Comparison of ENCODE assay signal across 1 cellular context in the genomic region with DNA sequence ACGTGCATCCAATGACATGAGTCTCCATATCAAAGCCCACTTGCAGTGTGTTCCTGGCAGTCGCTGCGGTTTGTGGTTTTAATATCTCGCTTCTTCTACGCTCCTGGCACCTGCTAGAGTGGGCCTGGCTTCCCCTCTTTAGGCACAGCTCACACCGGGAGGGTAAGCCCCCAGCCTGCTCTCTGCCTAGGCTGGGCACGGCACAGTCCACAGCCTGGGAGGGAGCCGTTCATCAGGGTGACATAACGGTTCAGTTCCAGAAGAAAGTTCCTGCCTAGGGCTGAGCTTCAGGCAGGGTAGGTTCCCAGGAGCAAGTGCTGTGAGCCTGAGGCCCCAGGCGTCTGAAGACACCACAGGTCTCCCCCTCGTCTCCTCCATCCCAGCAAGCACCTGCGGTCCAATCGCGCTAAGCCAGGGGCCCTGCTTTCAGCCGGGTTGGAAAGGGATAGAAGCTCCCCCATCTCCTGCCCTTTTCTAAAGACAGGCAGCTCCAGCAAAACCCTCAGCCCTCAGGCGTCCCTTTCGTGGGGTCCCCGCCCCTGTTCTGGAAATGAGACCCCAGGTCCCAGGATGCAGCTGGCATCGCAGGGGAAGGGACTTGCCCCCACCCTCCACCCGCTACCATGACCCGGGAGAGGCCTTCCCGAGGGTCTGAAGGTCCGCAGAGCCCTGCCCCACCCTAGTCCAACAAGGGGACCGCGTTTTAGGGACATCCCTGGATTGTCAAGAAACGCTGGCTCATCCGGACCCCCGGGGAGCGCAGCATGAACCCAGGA.
TF ChIP-seq lines count a peak whose summit lies in the region.

No MANE protein-coding gene starts in this region.

TF ChIP-seq in HepG2, 621 proteins besides CTCF, POLR2A, EP300 and RAD21 (continued from another document):
- TF ChIP-seq, protein P1, sequence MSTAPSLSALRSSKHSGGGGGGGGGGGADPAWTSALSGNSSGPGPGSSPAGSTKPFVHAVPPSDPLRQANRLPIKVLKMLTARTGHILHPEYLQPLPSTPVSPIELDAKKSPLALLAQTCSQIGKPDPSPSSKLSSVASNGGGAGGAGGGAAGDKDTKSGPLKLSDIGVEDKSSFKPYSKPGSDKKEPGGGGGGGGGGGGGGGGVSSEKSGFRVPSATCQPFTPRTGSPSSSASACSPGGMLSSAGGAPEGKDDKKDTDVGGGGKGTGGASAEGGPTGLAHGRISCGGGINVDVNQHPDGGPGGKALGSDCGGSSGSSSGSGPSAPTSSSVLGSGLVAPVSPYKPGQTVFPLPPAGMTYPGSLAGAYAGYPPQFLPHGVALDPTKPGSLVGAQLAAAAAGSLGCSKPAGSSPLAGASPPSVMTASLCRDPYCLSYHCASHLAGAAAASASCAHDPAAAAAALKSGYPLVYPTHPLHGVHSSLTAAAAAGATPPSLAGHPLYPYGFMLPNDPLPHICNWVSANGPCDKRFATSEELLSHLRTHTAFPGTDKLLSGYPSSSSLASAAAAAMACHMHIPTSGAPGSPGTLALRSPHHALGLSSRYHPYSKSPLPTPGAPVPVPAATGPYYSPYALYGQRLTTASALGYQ (CRISPR knock-in tag; IDR thresholded peaks at IDR 0.05) = no peak
- no peak for TF ChIP-seq DMAP1 (CRISPR knock-in tag; IDR thresholded peaks at IDR 0.05)
- TF ChIP-seq, protein P2, sequence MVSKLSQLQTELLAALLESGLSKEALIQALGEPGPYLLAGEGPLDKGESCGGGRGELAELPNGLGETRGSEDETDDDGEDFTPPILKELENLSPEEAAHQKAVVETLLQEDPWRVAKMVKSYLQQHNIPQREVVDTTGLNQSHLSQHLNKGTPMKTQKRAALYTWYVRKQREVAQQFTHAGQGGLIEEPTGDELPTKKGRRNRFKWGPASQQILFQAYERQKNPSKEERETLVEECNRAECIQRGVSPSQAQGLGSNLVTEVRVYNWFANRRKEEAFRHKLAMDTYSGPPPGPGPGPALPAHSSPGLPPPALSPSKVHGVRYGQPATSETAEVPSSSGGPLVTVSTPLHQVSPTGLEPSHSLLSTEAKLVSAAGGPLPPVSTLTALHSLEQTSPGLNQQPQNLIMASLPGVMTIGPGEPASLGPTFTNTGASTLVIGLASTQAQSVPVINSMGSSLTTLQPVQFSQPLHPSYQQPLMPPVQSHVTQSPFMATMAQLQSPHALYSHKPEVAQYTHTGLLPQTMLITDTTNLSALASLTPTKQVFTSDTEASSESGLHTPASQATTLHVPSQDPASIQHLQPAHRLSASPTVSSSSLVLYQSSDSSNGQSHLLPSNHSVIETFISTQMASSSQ (IDR thresholded peaks at IDR 0.05; ENCODE audit: low read depth) = no peak
- TF ChIP-seq, protein P2 (CRISPR knock-in tag; IDR thresholded peaks at IDR 0.05; ENCODE audit: borderline replicate concordance) = no peak
- TF ChIP-seq, protein P3, sequence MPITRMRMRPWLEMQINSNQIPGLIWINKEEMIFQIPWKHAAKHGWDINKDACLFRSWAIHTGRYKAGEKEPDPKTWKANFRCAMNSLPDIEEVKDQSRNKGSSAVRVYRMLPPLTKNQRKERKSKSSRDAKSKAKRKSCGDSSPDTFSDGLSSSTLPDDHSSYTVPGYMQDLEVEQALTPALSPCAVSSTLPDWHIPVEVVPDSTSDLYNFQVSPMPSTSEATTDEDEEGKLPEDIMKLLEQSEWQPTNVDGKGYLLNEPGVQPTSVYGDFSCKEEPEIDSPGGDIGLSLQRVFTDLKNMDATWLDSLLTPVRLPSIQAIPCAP (CRISPR knock-in tag; IDR thresholded peaks at IDR 0.05; ENCODE audit: low read depth) = no peak
- TF ChIP-seq, protein P4, sequence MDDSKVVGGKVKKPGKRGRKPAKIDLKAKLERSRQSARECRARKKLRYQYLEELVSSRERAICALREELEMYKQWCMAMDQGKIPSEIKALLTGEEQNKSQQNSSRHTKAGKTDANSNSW (CRISPR knock-in tag; IDR thresholded peaks at IDR 0.05; ENCODE audit: borderline replicate concordance) = no peak
- TF ChIP-seq, protein P5, sequence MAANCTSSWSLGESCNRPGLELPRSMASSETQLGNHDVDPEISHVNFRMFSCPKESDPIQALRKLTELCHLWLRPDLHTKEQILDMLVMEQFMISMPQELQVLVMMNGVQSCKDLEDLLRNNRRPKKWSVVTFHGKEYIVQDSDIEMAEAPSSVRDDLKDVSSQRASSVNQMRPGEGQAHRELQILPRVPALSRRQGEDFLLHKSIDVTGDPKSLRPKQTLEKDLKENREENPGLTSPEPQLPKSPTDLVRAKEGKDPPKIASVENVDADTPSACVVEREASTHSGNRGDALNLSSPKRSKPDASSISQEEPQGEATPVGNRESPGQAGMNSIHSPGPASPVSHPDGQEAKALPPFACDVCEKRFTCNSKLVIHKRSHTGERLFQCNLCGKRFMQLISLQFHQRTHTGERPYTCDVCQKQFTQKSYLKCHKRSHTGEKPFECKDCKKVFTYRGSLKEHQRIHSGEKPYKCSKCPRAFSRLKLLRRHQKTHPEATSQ (CRISPR knock-in tag; IDR thresholded peaks at IDR 0.05; ENCODE audit: borderline replicate concordance) = no peak
- TF ChIP-seq, protein P6, sequence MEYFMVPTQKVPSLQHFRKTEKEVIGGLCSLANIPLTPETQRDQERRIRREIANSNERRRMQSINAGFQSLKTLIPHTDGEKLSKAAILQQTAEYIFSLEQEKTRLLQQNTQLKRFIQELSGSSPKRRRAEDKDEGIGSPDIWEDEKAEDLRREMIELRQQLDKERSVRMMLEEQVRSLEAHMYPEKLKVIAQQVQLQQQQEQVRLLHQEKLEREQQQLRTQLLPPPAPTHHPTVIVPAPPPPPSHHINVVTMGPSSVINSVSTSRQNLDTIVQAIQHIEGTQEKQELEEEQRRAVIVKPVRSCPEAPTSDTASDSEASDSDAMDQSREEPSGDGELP (IDR thresholded peaks at IDR 0.05; ENCODE audit: borderline replicate concordance, low read depth) = no peak
